Comparison of ENCODE assay signal across 10 cellular contexts in genomic region chr10:69223028-69223342, GRCh38. TPM values are rescaled to one million over a fixed set of nuclear protein-coding genes. Genes with fewer than 3 reads are reported as not detected.
DNase-seq lines count a peak whose midpoint lies in the region; ATAC-seq, FAIRE-seq and TF ChIP-seq lines count a peak whose summit lies in the region.
"Had no signal": no experiment of that assay in that cellular context is flagged by ENCODE, and none has a peak within 500 bp of the region (broad histone marks: within the 10 kb centered on the region; RNA-seq: fewer than 3 reads in every experiment).

No MANE protein-coding gene starts in this region.

- peak overlapping the region; percentile 80 for H3K4me2 ChIP-seq in OCI-LY7 (ENCODE audit: low read length)

- intact Hi-C loops in CD8-positive, alpha-beta T cell (cut with DNase I, micrococcal nuclease): loop anchor here in 1 of 2 experiments (5.0 kb wide), 2 partner anchors 41 to 101 kb away; partner anchors contain the start of genes SUPV3L1 and VPS26A
- intact Hi-C loops in OCI-LY7 (cut with micrococcal nuclease; ENCODE audit: unreplicated experiment): loop anchor here (5.0 kb wide), 3 partner anchors 131 to 216 kb away; no protein-coding TSS in a partner anchor
- intact Hi-C loops in kidney (cut with DNase I): no loop called here

- H3K27ac Mint-ChIP-seq in CD8-positive, alpha-beta T cell: peak overlapping the region; percentile 55
- H3K27ac Mint-ChIP-seq in mesothelial cell of epicardium: no peak overlapping the region

- H3K27me3 ChIP-seq in CD8-positive, alpha-beta T cell (ENCODE audit: insufficient read depth, low read length): no peaks in the 10 kb centered on the region

- in situ Hi-C loops in GM13976 (cut with MboI; ENCODE audit: low sequenced_read_pairs, unreplicated experiment): loop anchor here (10.0 kb wide), 1 partner anchor 228 kb away; no protein-coding TSS in a partner anchor

- DNase-seq in CD8-positive, alpha-beta T cell: no peak
- no peak for DNase-seq in OCI-LY7 (ENCODE audit: low spot score)
- DNase-seq in kidney: no peak
- no peak for DNase-seq in Ammon's horn (ENCODE audit: low spot score)
- DNase-seq in GM13976 (ENCODE audit: low spot score): no peak
- no peak for DNase-seq in AG20443 (ENCODE audit: low spot score)
- no peak for DNase-seq in mesothelial cell of epicardium (ENCODE audit: low spot score in 2 of 2, unreplicated experiment in 2 of 2)
- DNase-seq: NCI-H1694, sigmoid colon had no signal

- no peaks in the 10 kb centered on the region for H3K27me3 Mint-ChIP-seq in CD8-positive, alpha-beta T cell (ENCODE audit: low read depth)
- peaks cover 2% of the 10 kb centered on the region for H3K27me3 Mint-ChIP-seq in mesothelial cell of epicardium (ENCODE audit: low read depth)

- no TSS peak for BruUV-seq in OCI-LY7 (replicated peaks; lab: Mats Ljungman, UMichigan)

- no peaks in the 10 kb centered on the region for H4K20me1 ChIP-seq in OCI-LY7 (ENCODE audit: insufficient read depth, low read length)

- no peak overlapping the region for H3K4me3 ChIP-seq in CD8-positive, alpha-beta T cell (ENCODE audit: low read depth, low read length)
- H3K4me3 ChIP-seq in OCI-LY7 (ENCODE audit: low read depth, low read length, poor library complexity, severe bottlenecking): peak overlapping the region; percentile 45
- H3K4me3 ChIP-seq in kidney (ENCODE audit: low read length in 2 of 2): peak overlapping the region in 1 of 2 donors; percentile 60
- H3K4me3 ChIP-seq: sigmoid colon had no signal

- H3K36me3 Mint-ChIP-seq in CD8-positive, alpha-beta T cell: no peaks in the 10 kb centered on the region
- H3K36me3 Mint-ChIP-seq in mesothelial cell of epicardium: no peaks in the 10 kb centered on the region

- peaks cover 38% of the 10 kb centered on the region for H3K4me1 Mint-ChIP-seq in CD8-positive, alpha-beta T cell (ENCODE audit: low read depth)
- H3K4me1 Mint-ChIP-seq in mesothelial cell of epicardium: no peaks in the 10 kb centered on the region

- no peak overlapping the region for H3K27ac ChIP-seq in CD8-positive, alpha-beta T cell (ENCODE audit: low read depth, low read length)
- H3K27ac ChIP-seq in OCI-LY7 (ENCODE audit: low read depth, low read length, poor library complexity, severe bottlenecking) (peak overlapping the region; percentile 74), kidney (ENCODE audit: low read depth in 2 of 2, low read length in 2 of 2) (peak overlapping the region; percentile 26 to 52)
- H3K27ac ChIP-seq: sigmoid colon had no signal

- no peaks in the 10 kb centered on the region for H3K9me3 ChIP-seq in CD8-positive, alpha-beta T cell (ENCODE audit: low read length)
- H3K9me3 ChIP-seq in OCI-LY7 (ENCODE audit: low read length) (no peaks in the 10 kb centered on the region), kidney (ENCODE audit: control insufficient read depth in 1 of 2, low read length in 2 of 2) (no peaks in the 10 kb centered on the region)
- H3K9me3 ChIP-seq: sigmoid colon had no signal

- POLR2A ChIA-PET in CD8-positive, alpha-beta T cell (lab: Charles Lee): no interaction called here
- POLR2A ChIA-PET in OCI-LY7 (lab: Charles Lee): interaction anchor here (0.7 kb wide), 2 partner anchors 8 to 24 kb away, joined by 3 to 6 read pairs; no protein-coding TSS in a partner anchor

- H3K4me1 ChIP-seq in CD8-positive, alpha-beta T cell (ENCODE audit: insufficient read depth, low read length): peaks cover 26% of the 10 kb centered on the region
- H3K4me1 ChIP-seq in OCI-LY7 (ENCODE audit: insufficient read depth, low read length, poor library complexity, severe bottlenecking) (peaks cover 36% of the 10 kb centered on the region), kidney (ENCODE audit: control insufficient read depth in 1 of 2, insufficient read depth in 1 of 2, low read depth in 1 of 2, low read length in 2 of 2) (peaks cover 9 to 38% of the 10 kb centered on the region in 2 donors)
- H3K4me1 ChIP-seq: sigmoid colon had no signal

- CTCF ChIA-PET in CD8-positive, alpha-beta T cell (lab: Charles Lee): interaction anchor here (0.8 kb wide), 2 partner anchors 17 to 266 kb away, joined by 3 read pairs; no protein-coding TSS in a partner anchor
- CTCF ChIA-PET in OCI-LY7 (lab: Charles Lee; ENCODE audit: unreplicated experiment): interaction anchor here (0.6 kb wide), 1 partner anchor 185 kb away, joined by 3 read pairs; no protein-coding TSS in a partner anchor

- no peaks in the 10 kb centered on the region for H3K9me3 Mint-ChIP-seq in CD8-positive, alpha-beta T cell
- no peaks in the 10 kb centered on the region for H3K9me3 Mint-ChIP-seq in mesothelial cell of epicardium

- H3K79me2 ChIP-seq in OCI-LY7 (ENCODE audit: insufficient read depth, low read depth, low read length): no peaks in the 10 kb centered on the region

- H3K9me2 ChIP-seq in OCI-LY7 (ENCODE audit: insufficient read depth, low read length): no peaks in the 10 kb centered on the region

- H3K36me3 ChIP-seq in CD8-positive, alpha-beta T cell (ENCODE audit: insufficient read depth, low read length): no peaks in the 10 kb centered on the region
- H3K36me3 ChIP-seq in OCI-LY7 (ENCODE audit: insufficient read depth, low read length) (no peaks in the 10 kb centered on the region), kidney (ENCODE audit: control insufficient read depth in 1 of 2, insufficient read depth in 2 of 2, low read length in 2 of 2) (peaks cover 0 to 3% of the 10 kb centered on the region in 2 donors)
- H3K36me3 ChIP-seq: sigmoid colon had no signal

- FAIRE-seq in kidney (lab: Jason Lieb, UNC): no peak

- H2AFZ ChIP-seq in OCI-LY7 (ENCODE audit: low read length): peak overlapping the region; percentile 97; the same call in 1 of the 2 replicates

- H3K4me3 Mint-ChIP-seq in CD8-positive, alpha-beta T cell: peak overlapping the region; percentile 57
- H3K4me3 Mint-ChIP-seq in mesothelial cell of epicardium: no peak overlapping the region

- H3K9ac ChIP-seq in kidney (ENCODE audit: low read length in 2 of 2): peak overlapping the region in 1 of 2 donors; percentile 14

- no peak for TF ChIP-seq CTCF in CD8-positive, alpha-beta T cell (IDR thresholded peaks at IDR 0.05)
- no peak for TF ChIP-seq CTCF in OCI-LY7 (conservative IDR thresholded peaks at IDR 0.05; ENCODE audit: low read length)
- TF ChIP-seq CTCF in kidney (IDR thresholded peaks at IDR 0.05; ENCODE audit: borderline replicate concordance, extremely low read depth, insufficient read depth): no peak
- no peak for TF ChIP-seq CTCF in GM13976 (IDR thresholded peaks at IDR 0.05; ENCODE audit: borderline replicate concordance, control extremely low read depth, extremely low read depth, insufficient read depth, missing control alignments)
- no peak for TF ChIP-seq CTCF in mesothelial cell of epicardium (IDR thresholded peaks at IDR 0.05; ENCODE audit: unreplicated experiment)

- ATAC-seq in CD8-positive, alpha-beta T cell: no peak
- peak; percentile 5 for ATAC-seq in GM21526 (IDR thresholded peaks at IDR 0.05; ENCODE audit: low FRiP score, unreplicated experiment)

RNA-seq across cellular contexts. Expression of gene HKDC1, which starts 2.9 kb away (rescaled TPM):
- total RNA-seq in CD8-positive, alpha-beta T cell: under 1 TPM; 0.39 to 0.76 TPM
- total RNA-seq in OCI-LY7 (2014; rRNA removed; shearing (Covaris generic)): not detected in 2 replicates
- not detected in 2 replicates for total RNA-seq in OCI-LY7 (2022)
- total RNA-seq in kidney: 27.4 TPM
- 8.3 TPM for polyA plus RNA-seq in kidney (ENCODE audit: insufficient read depth, low read depth, low replicate concordance)
- total RNA-seq in mesothelial cell of epicardium: 0.14 TPM in 1 of 3 replicates, not detected in the others
- total RNA-seq: sigmoid colon had no signal

RNA-seq across cellular contexts. Expression of gene SUPV3L1, which starts 43.0 kb away (rescaled TPM):
- 10 to 100 TPM; 89.3 to 99.6 TPM for total RNA-seq in CD8-positive, alpha-beta T cell
- 26.5 and 27.0 TPM in 2 replicates for total RNA-seq in OCI-LY7 (2014; rRNA removed; shearing (Covaris generic))
- total RNA-seq in OCI-LY7 (2022) (40.9 and 47.9 TPM in 2 replicates), kidney (25.1 TPM), mesothelial cell of epicardium (38.0 to 42.4 TPM (median 38.3 TPM) in 3 replicates)
- 48.3 TPM for polyA plus RNA-seq in kidney (ENCODE audit: insufficient read depth, low read depth, low replicate concordance)

RNA-seq across cellular contexts. Expression of gene HK1, which starts 55.3 kb away (rescaled TPM):
- total RNA-seq in CD8-positive, alpha-beta T cell: 10 to 100 TPM; 37.0 to 40.0 TPM
- 9.7 and 13.1 TPM in 2 replicates for total RNA-seq in OCI-LY7 (2014; rRNA removed; shearing (Covaris generic))
- 23.1 and 31.5 TPM in 2 replicates for total RNA-seq in OCI-LY7 (2022)
- 84.9 TPM for total RNA-seq in kidney
- polyA plus RNA-seq in kidney (ENCODE audit: insufficient read depth, low read depth, low replicate concordance): 35.9 TPM
- 61.8 to 68.7 TPM (median 65.6 TPM) in 3 replicates for total RNA-seq in mesothelial cell of epicardium

Comparison
In these comparisons a context has a peak if more than half of its experiments do, and no peak if none do; other contexts are left out.
1. RNA of gene HKDC1, which starts 2.9 kb away (total RNA-seq): 27.4 TPM in kidney (single experiment); 0.39 to 0.76 TPM in CD8-positive, alpha-beta T cell, 0.14 TPM in mesothelial cell of epicardium and not detected in OCI-LY7; every median in the first group is over 10 times any median in the second.